Comparison of ENCODE assay signal across 27 cellular contexts in the genomic region with DNA sequence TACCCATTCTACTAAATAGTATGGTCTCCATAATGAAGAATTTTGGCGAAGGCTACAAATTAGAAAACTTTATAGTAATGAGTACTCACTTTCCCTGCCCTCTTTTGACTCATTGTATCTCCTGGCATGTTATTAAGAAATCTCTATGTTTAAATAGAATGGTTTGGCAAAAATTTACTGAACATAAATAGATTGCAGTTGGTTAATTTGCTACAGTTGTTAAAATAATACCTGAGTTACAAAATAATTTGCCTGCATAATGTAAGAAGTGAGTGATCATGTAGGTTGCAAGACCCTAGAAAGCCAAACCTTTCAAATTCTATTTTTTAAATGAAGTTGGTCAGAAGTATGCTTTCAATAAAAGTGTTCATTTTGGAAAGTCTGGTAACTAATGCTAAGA.
"Had no signal": no experiment of that assay in that cellular context is flagged by ENCODE, and none has a peak within 500 bp of the region (broad histone marks: within the 10 kb centered on the region; RNA-seq: fewer than 3 reads in every experiment).

No MANE protein-coding gene starts in this region.

- H3K27me3 Mint-ChIP-seq: progenitor cell of endocrine pancreas; stimulated activated memory B cell treated with anti-CD40 and anti-IgM and Interleukin-4, amounts not matched to agents 10 μg/mL and 1 μg/mL and 100 μg/mL, for 72 hours; stimulated activated naive CD8-positive, alpha-beta T cell treated with anti-CD3 and anti-CD28 coated beads, Interleukin-15, amount 100 ng/mL, for 72 hours; type B pancreatic cell had no signal

- H3K27ac Mint-ChIP-seq: immature natural killer cell; natural killer cell; nephron progenitor cell; neural progenitor cell; progenitor cell of endocrine pancreas; stimulated activated memory B cell treated with anti-CD40 and anti-IgM and Interleukin-4, amounts not matched to agents 10 μg/mL and 1 μg/mL and 100 μg/mL, for 72 hours; stimulated activated naive CD8-positive, alpha-beta T cell treated with anti-CD3 and anti-CD28 coated beads, Interleukin-15, amount 100 ng/mL, for 72 hours; type B pancreatic cell had no signal

- H3K9me3 ChIP-seq: left lung, lower lobe of right lung, ovary, right atrium auricular region, right lobe of liver, tibial nerve, uterus had no signal

- ATAC-seq: left colon; left lung; lower lobe of right lung; natural killer cell; right lobe of liver; stimulated activated memory B cell treated with anti-CD40 and anti-IgM and Interleukin-4, amounts not matched to agents 10 μg/mL and 1 μg/mL and 100 μg/mL, for 72 hours; stimulated activated naive CD8-positive, alpha-beta T cell treated with anti-CD3 and anti-CD28 coated beads, Interleukin-15, amount 100 ng/mL, for 72 hours had no signal

- H3K4me1 Mint-ChIP-seq: immature natural killer cell, natural killer cell had no signal

- H3K36me3 Mint-ChIP-seq: immature natural killer cell; natural killer cell; neural progenitor cell; stimulated activated memory B cell treated with anti-CD40 and anti-IgM and Interleukin-4, amounts not matched to agents 10 μg/mL and 1 μg/mL and 100 μg/mL, for 72 hours; type B pancreatic cell had no signal

- H3K27ac ChIP-seq: lower lobe of right lung, neural progenitor cell, ovary, right atrium auricular region, right lobe of liver, tibial nerve, uterus had no signal

- H3K27me3 ChIP-seq: left lung, neural progenitor cell, ovary, right atrium auricular region, right lobe of liver, tibial nerve, uterus had no signal

- H3K4me1 ChIP-seq: neural progenitor cell, right atrium auricular region, right lobe of liver, uterus had no signal

- H3K36me3 ChIP-seq: left lung, lower lobe of right lung, neural progenitor cell, ovary, right atrium auricular region, right lobe of liver, tibial nerve, uterus had no signal

- DNase-seq: hypothalamus; immature natural killer cell; kidney; left colon; left lung; lower lobe of right lung; mammary epithelial cell; mesenchymal stem cell; natural killer cell; nephron progenitor cell; ovary; right lobe of liver; stimulated activated CD4-positive, alpha-beta T cell treated with anti-CD3 and anti-CD28 coated beads, Interleukin-1b, Interleukin-23, amount 100 ng/mL, for 48 hours; stimulated activated CD4-positive, alpha-beta T cell treated with anti-CD3 and anti-CD28 coated beads, Interleukin-2, amount 100 ng/mL, for 48 hours; stimulated activated CD4-positive, alpha-beta T cell treated with anti-CD3 and anti-CD28 coated beads, Interleukin-4, amount 100 ng/mL, for 4 hours; stimulated activated CD8-positive, alpha-beta memory T cell treated with anti-CD3 and anti-CD28 coated beads, Interleukin-4, amount 100 ng/mL, for 48 hours; stimulated activated naive CD4-positive, alpha-beta T cell treated with Interleukin-2 at 50 U/mL for 16 hours; stimulated activated naive CD8-positive, alpha-beta T cell treated with anti-CD3 and anti-CD28 coated beads, Interleukin-15, amount 100 ng/mL, for 72 hours; substantia nigra; uterus had no signal

- H3K4me3 ChIP-seq: left lung, lower lobe of right lung, neural progenitor cell, ovary, right atrium auricular region, right lobe of liver, smooth muscle cell, tibial nerve, uterus had no signal

- H3K9me3 Mint-ChIP-seq: immature natural killer cell; natural killer cell; nephron progenitor cell; neural progenitor cell; stimulated activated memory B cell treated with anti-CD40 and anti-IgM and Interleukin-4, amounts not matched to agents 10 μg/mL and 1 μg/mL and 100 μg/mL, for 72 hours; stimulated activated naive CD8-positive, alpha-beta T cell treated with anti-CD3 and anti-CD28 coated beads, Interleukin-15, amount 100 ng/mL, for 72 hours; type B pancreatic cell had no signal

- H3K4me3 Mint-ChIP-seq: immature natural killer cell; natural killer cell; nephron progenitor cell; neural progenitor cell; stimulated activated memory B cell treated with anti-CD40 and anti-IgM and Interleukin-4, amounts not matched to agents 10 μg/mL and 1 μg/mL and 100 μg/mL, for 72 hours; stimulated activated naive CD8-positive, alpha-beta T cell treated with anti-CD3 and anti-CD28 coated beads, Interleukin-15, amount 100 ng/mL, for 72 hours; type B pancreatic cell had no signal
